22 cellular contexts compared by ENCODE assay signal in the genomic region with DNA sequence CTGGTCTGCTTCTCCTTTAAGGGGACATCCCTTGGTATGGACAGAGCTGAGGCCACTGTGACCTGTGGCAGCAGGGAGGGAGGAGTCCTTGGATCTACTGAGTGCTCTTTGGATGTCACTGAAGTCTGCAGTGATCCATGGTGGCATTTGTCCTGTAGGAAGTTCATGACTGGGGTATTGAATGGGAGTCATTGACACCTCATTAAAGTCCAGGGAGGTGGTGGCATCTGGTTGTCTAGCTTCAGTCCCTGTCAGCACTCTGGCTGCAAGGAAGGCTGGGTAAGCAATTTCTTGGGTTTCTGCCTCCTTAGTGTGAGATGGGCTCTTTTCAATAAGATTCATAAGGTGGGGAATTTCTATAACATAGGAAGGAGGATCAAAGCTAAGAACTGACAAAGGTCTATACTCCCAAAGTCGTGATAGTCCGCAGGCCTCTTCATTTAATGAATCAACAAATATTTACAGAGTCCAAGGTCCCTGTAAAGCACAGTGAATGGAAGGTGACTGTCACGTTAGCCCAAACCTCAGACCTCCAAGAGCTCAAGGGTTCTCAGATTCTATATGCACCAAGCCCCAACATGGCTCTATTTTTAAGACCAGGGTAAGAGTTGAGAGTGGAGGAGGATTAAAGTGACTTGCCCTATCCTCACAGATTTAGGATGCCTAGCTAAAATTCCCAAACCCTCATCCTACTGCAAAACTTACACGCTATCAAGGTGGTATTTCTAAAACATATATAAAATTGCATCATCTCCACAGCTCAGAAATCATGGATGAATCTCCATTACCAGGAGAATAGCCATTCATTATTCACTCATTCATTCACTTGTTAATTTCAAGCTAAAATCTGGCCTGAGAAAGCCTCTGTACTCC. TPM values are rescaled to one million over a fixed set of nuclear protein-coding genes. Genes with fewer than 3 reads are reported as not detected.
"Had no signal": no experiment of that assay in that cellular context is flagged by ENCODE, and none has a peak within 500 bp of the region (broad histone marks: within the 10 kb centered on the region; RNA-seq: fewer than 3 reads in every experiment).

No MANE protein-coding gene starts in this region.

- H3K9me3 Mint-ChIP-seq: activated CD8-positive, alpha-beta T cell treated with anti-CD3 and anti-CD28 coated beads for 36 hours; activated naive CD4-positive, alpha-beta T cell treated with anti-CD3 and anti-CD28 coated beads, Interleukin-2, amount 50 U/mL, for 72 hours; activated naive CD8-positive, alpha-beta T cell treated with anti-CD3 and anti-CD28 coated beads, Interleukin-2, amount 50 U/mL, for 24 hours; activated T-helper 1 cell treated with anti-CD3 and anti-CD28 coated beads, Interleukin-12 subunit alpha, Interleukin-12 subunit beta, Interleukin-2, Interleukin-4 antibody, amounts not matched to agents 30 ng/mL and 10 ng/mL and 1 ng/mL, durations not matched to agents 14 hours and 24 hours and 36 hours; central memory CD8-positive, alpha-beta T cell had no signal

- H3K36me3 ChIP-seq: WERI-Rb-1 had no signal

- H3K27ac Mint-ChIP-seq: activated CD8-positive, alpha-beta T cell treated with anti-CD3 and anti-CD28 coated beads for 36 hours; activated naive CD4-positive, alpha-beta T cell treated with anti-CD3 and anti-CD28 coated beads, Interleukin-2, amount 50 U/mL, for 72 hours; activated naive CD8-positive, alpha-beta T cell treated with anti-CD3 and anti-CD28 coated beads, Interleukin-2, amount 50 U/mL, for 24 hours; activated T-helper 1 cell treated with anti-CD3 and anti-CD28 coated beads, Interleukin-12 subunit alpha, Interleukin-12 subunit beta, Interleukin-2, Interleukin-4 antibody, amounts not matched to agents 30 ng/mL and 10 ng/mL and 1 ng/mL, durations not matched to agents 14 hours and 24 hours and 36 hours; brain had no signal

- H3K27me3 Mint-ChIP-seq: brain; central memory CD8-positive, alpha-beta T cell had no signal

- ATAC-seq: activated CD4-positive, CD25-positive, alpha-beta regulatory T cell treated with anti-CD3 and anti-CD28 coated beads, Interleukin-2, amount 50 U/mL, for 24 hours; activated CD8-positive, alpha-beta T cell treated with anti-CD3 and anti-CD28 coated beads for 36 hours; activated naive CD4-positive, alpha-beta T cell treated with anti-CD3 and anti-CD28 coated beads, Interleukin-2, amount 50 U/mL, for 72 hours; activated naive CD8-positive, alpha-beta T cell treated with anti-CD3 and anti-CD28 coated beads, Interleukin-2, amount 50 U/mL, for 24 hours had no signal

- H3K4me3 Mint-ChIP-seq: activated CD8-positive, alpha-beta T cell treated with anti-CD3 and anti-CD28 coated beads for 36 hours; activated naive CD8-positive, alpha-beta T cell treated with anti-CD3 and anti-CD28 coated beads, Interleukin-2, amount 50 U/mL, for 24 hours; activated T-helper 1 cell treated with anti-CD3 and anti-CD28 coated beads, Interleukin-12 subunit alpha, Interleukin-12 subunit beta, Interleukin-2, Interleukin-4 antibody, amounts not matched to agents 30 ng/mL and 10 ng/mL and 1 ng/mL, durations not matched to agents 14 hours and 24 hours and 36 hours; brain; central memory CD8-positive, alpha-beta T cell had no signal

- H3K27ac ChIP-seq: WERI-Rb-1 had no signal

- H3K36me3 Mint-ChIP-seq: activated naive CD4-positive, alpha-beta T cell treated with anti-CD3 and anti-CD28 coated beads, Interleukin-2, amount 50 U/mL, for 72 hours; brain had no signal

- H3K4me1 Mint-ChIP-seq: activated naive CD8-positive, alpha-beta T cell treated with anti-CD3 and anti-CD28 coated beads, Interleukin-2, amount 50 U/mL, for 24 hours; central memory CD8-positive, alpha-beta T cell had no signal

- DNase-seq: activated CD4-positive, alpha-beta T cell treated with anti-CD3 and anti-CD28 coated beads for 4 hours; activated CD8-positive, alpha-beta memory T cell treated with anti-CD3 and anti-CD28 coated beads, Interleukin-2, amount 50 U/mL, for 48 hours; activated CD8-positive, alpha-beta T cell treated with anti-CD3 and anti-CD28 coated beads for 36 hours; activated effector memory CD4-positive, alpha-beta T cell treated with Interleukin-2 at 50 U/mL for 16 hours; activated naive CD4-positive, alpha-beta T cell treated with Interleukin-2 at 50 U/mL for 16 hours; activated naive CD8-positive, alpha-beta T cell treated with anti-CD3 and anti-CD28 coated beads, Interleukin-2, amount 50 U/mL, for 24 hours; activated T-cell treated with anti-CD3 and anti-CD28 coated beads, Interleukin-2, amount 50 U/mL, for 1 hour; amygdala; Karpas-422; NCI-H146; NCI-H187 treated with DMSO at 0.1 percent for 48 hours; NCI-H2081 treated with DMSO at 0.1 percent for 48 hours; NCI-H2227 treated with DMSO at 0.1 percent for 48 hours; NCI-H774; SIG-M5; WERI-Rb-1 had no signal

RNA-seq across cellular contexts. Expression of gene THNSL2, which starts 40.2 kb away (rescaled TPM):
- total RNA-seq: OCI-LY7 had no signal
